Comparison of ENCODE assay signal across 20 cellular contexts in genomic region chr12:132166801-132167591, GRCh38.
"Had no signal": no experiment of that assay in that cellular context is flagged by ENCODE, and none has a peak within 500 bp of the region (broad histone marks: within the 10 kb centered on the region; RNA-seq: fewer than 3 reads in every experiment).

No MANE protein-coding gene starts in this region.

- DNase-seq: effector CD8-positive, alpha-beta T cell; foreskin melanocyte; mesenchymal stem cell; midbrain; nephron progenitor cell; stimulated activated CD4-positive, alpha-beta T cell treated with anti-CD3 and anti-CD28 coated beads, Interleukin-1b, Interleukin-23, amount 100 ng/mL, for 48 hours; stimulated activated CD4-positive, alpha-beta T cell treated with anti-CD3 and anti-CD28 coated beads, Interleukin-4, amount 100 ng/mL, for 24 hours; stimulated activated naive CD8-positive, alpha-beta T cell treated with anti-CD3 and anti-CD28 coated beads, Interleukin-15, amount 100 ng/mL, for 72 hours; transverse colon had no signal

- FAIRE-seq: kidney had no signal

- H3K4me2 ChIP-seq: hepatocyte had no signal

- H3K4me3 ChIP-seq: coronary artery, hepatocyte, left ventricle myocardium inferior, lung, spleen, thoracic aorta, transverse colon had no signal

- H3K27ac ChIP-seq: coronary artery, hepatocyte, left ventricle myocardium inferior, neutrophil, spleen, thoracic aorta, transverse colon had no signal

- H3K79me2 ChIP-seq: hepatocyte had no signal

- H3K36me3 ChIP-seq: left ventricle myocardium inferior, neutrophil, spleen, thoracic aorta, transverse colon had no signal

- H3K9me3 ChIP-seq: left ventricle myocardium inferior, neutrophil, spleen, thoracic aorta, transverse colon had no signal

- ATAC-seq: left cardiac atrium; sciatic nerve; stimulated activated memory B cell treated with anti-CD40 and anti-IgM and Interleukin-4, amounts not matched to agents 10 μg/mL and 1 μg/mL and 100 μg/mL, for 72 hours; stimulated activated naive CD8-positive, alpha-beta T cell treated with anti-CD3 and anti-CD28 coated beads, Interleukin-15, amount 100 ng/mL, for 72 hours had no signal

- H2AFZ ChIP-seq: hepatocyte had no signal
